ENCODE assay signal across 10 cellular contexts in genomic region chr3:167750273-167750971, GRCh38. TPM values are rescaled to one million over a fixed set of nuclear protein-coding genes. Genes with fewer than 3 reads are reported as not detected.
DNase-seq lines count a peak whose midpoint lies in the region; ATAC-seq and TF ChIP-seq lines count a peak whose summit lies in the region.
"Had no signal": no experiment of that assay in that cellular context is flagged by ENCODE, and none has a peak within 500 bp of the region (broad histone marks: within the 10 kb centered on the region; RNA-seq: fewer than 3 reads in every experiment).

No MANE protein-coding gene starts in this region.

- H3K18ac ChIP-seq in mesenchymal stem cell (ENCODE audit: low read depth in 1 of 2, low read length in 2 of 2), result no peak overlapping the region

- H2BK120ac ChIP-seq in mesenchymal stem cell (ENCODE audit: low read depth, low read length), result no peak overlapping the region

- H3K9me3 ChIP-seq in vagina (no peaks in the 10 kb centered on the region), mesenchymal stem cell (ENCODE audit: control insufficient read depth, low read length) (no peaks in the 10 kb centered on the region)
- H3K9me3 ChIP-seq: HAP-1 had no signal

- no peak overlapping the region for H3K23ac ChIP-seq in mesenchymal stem cell (ENCODE audit: low read length in 2 of 2)

- DNase-seq in memory B cell (ENCODE audit: low spot score in 2 of 2), result peak in 1 of 2 donors; percentile 37
- no peak for DNase-seq in vagina (ENCODE audit: extremely low spot score in 2 of 2)
- no peak for DNase-seq in HEK293T (ENCODE audit: extremely low spot score)
- DNase-seq in activated CD4-positive, alpha-beta T cell treated with anti-CD3 and anti-CD28 coated beads for 1 hour, result no peak
- no peak for DNase-seq in mesenchymal stem cell
- DNase-seq: SIG-M5 had no signal

- H3K36me3 ChIP-seq in vagina (no peaks in the 10 kb centered on the region), mesenchymal stem cell (ENCODE audit: control insufficient read depth in 1 of 2, insufficient read depth in 2 of 2, low read depth in 1 of 2, low read length in 2 of 2) (no peaks in the 10 kb centered on the region)
- H3K36me3 ChIP-seq: HAP-1 had no signal

- H2BK12ac ChIP-seq in mesenchymal stem cell (ENCODE audit: low read length in 2 of 2), result no peak overlapping the region

- H3K4me2 ChIP-seq in mesenchymal stem cell (ENCODE audit: low read length, poor library complexity, severe bottlenecking), result no peak overlapping the region

- intact Hi-C loops in vagina (cut with DNase I), result no loop called here

- H3K27me3 Mint-ChIP-seq in memory B cell, result no peaks in the 10 kb centered on the region

- no peak for TF ChIP-seq POLR2A in vagina (IDR thresholded peaks at IDR 0.05)

- peaks cover 3% of the 10 kb centered on the region for H3K9me3 Mint-ChIP-seq in memory B cell

- no peaks in the 10 kb centered on the region for H3K79me1 ChIP-seq in mesenchymal stem cell (replicated peaks; ENCODE audit: low read length, poor library complexity, severe bottlenecking)

- no peak overlapping the region for H4K91ac ChIP-seq in mesenchymal stem cell (ENCODE audit: low read length)

- WGBS in mesenchymal stem cell, result 96% methylated on average over 3 of the region's 3 CpGs

- H2AFZ ChIP-seq in mesenchymal stem cell (ENCODE audit: low read depth, low read length), result no peak overlapping the region

- no peak for TF ChIP-seq CTCF in vagina (IDR thresholded peaks at IDR 0.05)

- peaks cover 2% of the 10 kb centered on the region for H3K36me3 Mint-ChIP-seq in memory B cell

- peak overlapping the region; percentile 64 for H3K4me3 Mint-ChIP-seq in memory B cell

- H3K9ac ChIP-seq in mesenchymal stem cell (ENCODE audit: low read length), result no peak overlapping the region

- H3K27ac Mint-ChIP-seq in memory B cell, result peak overlapping the region; percentile 75

- no peak overlapping the region for H2BK15ac ChIP-seq in mesenchymal stem cell (ENCODE audit: low read depth, poor library complexity, severe bottlenecking)

- no peaks in the 10 kb centered on the region for H3K4me1 ChIP-seq in vagina
- no peaks in the 10 kb centered on the region for H3K4me1 ChIP-seq in mesenchymal stem cell (ENCODE audit: control insufficient read depth, insufficient read depth, low read depth, low read length)
- H3K4me1 ChIP-seq: HAP-1 had no signal

- ATAC-seq in GM18861 (IDR thresholded peaks at IDR 0.05; ENCODE audit: unreplicated experiment) (peak; percentile 99), GM21723 (IDR thresholded peaks at IDR 0.05; ENCODE audit: unreplicated experiment) (peak; percentile 99), HG03575 (IDR thresholded peaks at IDR 0.05; ENCODE audit: extremely low read depth, insufficient number of reproducible peaks, low FRiP score, unreplicated experiment) (peak; percentile 96), memory B cell (ENCODE audit: low read depth) (peak; percentile 99)

- H2BK5ac ChIP-seq in mesenchymal stem cell (ENCODE audit: low read depth, low read length, poor library complexity, severe bottlenecking), result no peak overlapping the region

- H3K14ac ChIP-seq in mesenchymal stem cell (ENCODE audit: low read length in 2 of 2), result no peak overlapping the region

- H3K4ac ChIP-seq in mesenchymal stem cell (ENCODE audit: low read depth in 1 of 2, low read length in 2 of 2), result no peak overlapping the region

- H3K27me3 ChIP-seq in vagina (no peaks in the 10 kb centered on the region), mesenchymal stem cell (ENCODE audit: control insufficient read depth in 1 of 2, insufficient read depth in 1 of 2, low read length in 2 of 2) (no peaks in the 10 kb centered on the region)

- H3K4me3 ChIP-seq in vagina, result no peak overlapping the region
- H3K4me3 ChIP-seq in mesenchymal stem cell (ENCODE audit: insufficient read depth in 1 of 2, low read depth in 1 of 2, low read length in 2 of 2), result no peak overlapping the region
- H3K4me3 ChIP-seq: HAP-1 had no signal

- CTCF ChIA-PET in HEK293T (lab: Yijun Ruan, JAX), result interaction anchor here (0.9 kb wide), 1 partner anchor 9 kb away, joined by 3 read pairs; no protein-coding TSS in a partner anchor

- POLR2A ChIA-PET in HEK293T (lab: Yijun Ruan, JAX), result interaction anchor here (1.0 kb wide), 1 partner anchor 15 kb away, joined by 4 read pairs; the partner anchor contains the start of gene SERPINI1

- H3K27ac ChIP-seq in vagina (no peak overlapping the region), mesenchymal stem cell (ENCODE audit: low read length, poor library complexity, severe bottlenecking) (no peak overlapping the region)

- H3K4me1 Mint-ChIP-seq in memory B cell, result peaks cover 46% of the 10 kb centered on the region

- H4K8ac ChIP-seq in mesenchymal stem cell (ENCODE audit: low read length), result no peak overlapping the region

- no peak overlapping the region for H2AK5ac ChIP-seq in mesenchymal stem cell (ENCODE audit: low read length, severe bottlenecking)

TF ChIP-seq in HEK293T, 16 proteins besides CTCF, POLR2A, EP300 and RAD21:
- TF ChIP-seq NFRKB (IDR thresholded peaks at IDR 0.05) (no peak), ARNT (IDR thresholded peaks at IDR 0.05) (no peak), SUZ12 (IDR thresholded peaks at IDR 0.05) (no peak), LEF1 (IDR thresholded peaks at IDR 0.05; ENCODE audit: borderline replicate concordance) (no peak), ZNF384 (IDR thresholded peaks at IDR 0.05) (no peak), HDGF (IDR thresholded peaks at IDR 0.05; ENCODE audit: borderline replicate concordance) (no peak), FOXK2 (IDR thresholded peaks at IDR 0.05) (no peak)

RNA-seq across cellular contexts. Expression of gene SERPINI1, which starts 14.9 kb away (rescaled TPM):
- 13.8 TPM for total RNA-seq in vagina
- polyA plus RNA-seq in mesenchymal stem cell (2013, experiment 1 of 2), result 2.0 TPM
- polyA plus RNA-seq in mesenchymal stem cell (2013, experiment 2 of 2), result 2.0 TPM

RNA-seq across cellular contexts. Expression of gene PDCD10, which starts 15.7 kb away (rescaled TPM):
- total RNA-seq in vagina, result 71.7 TPM
- 79.4 TPM for polyA plus RNA-seq in mesenchymal stem cell (2013, experiment 1 of 2)
- 84.7 TPM for polyA plus RNA-seq in mesenchymal stem cell (2013, experiment 2 of 2)
